ENCODE assay signal across 18 cellular contexts in genomic region chr1:3811595-3811911, GRCh38. TPM values are rescaled to one million over a fixed set of nuclear protein-coding genes. Genes with fewer than 3 reads are reported as not detected.
"Had no signal": no experiment of that assay in that cellular context is flagged by ENCODE, and none has a peak within 500 bp of the region (broad histone marks: within the 10 kb centered on the region; RNA-seq: fewer than 3 reads in every experiment).

No MANE protein-coding gene starts in this region.

- DNase-seq: activated CD4-positive, alpha-beta T cell treated with anti-CD3 and anti-CD28 coated beads, Interleukin-2, amount 10 ng/mL, durations not matched to agents 7 days and 5 days; activated naive CD4-positive, alpha-beta T cell; anterior cingulate cortex; effector memory CD4-positive, alpha-beta T cell; gastrocnemius medialis; heart left ventricle; immature natural killer cell had no signal

- H3K27me3 Mint-ChIP-seq: activated CD4-positive, alpha-beta T cell treated with anti-CD3 and anti-CD28 coated beads, Interleukin-2, amount 10 ng/mL, durations not matched to agents 7 days and 5 days had no signal

- ATAC-seq: gastrocnemius medialis, sciatic nerve had no signal

- H3K4me3 Mint-ChIP-seq: activated CD4-positive, alpha-beta T cell treated with anti-CD3 and anti-CD28 coated beads, Interleukin-2, amount 10 ng/mL, durations not matched to agents 7 days and 5 days; dendritic cell treated with granulocyte-macrophage colony-stimulating factor and Interleukin-4, amounts not matched to agents 40 ng/mL and 50 ng/mL, for 4 days; immature natural killer cell; nephron had no signal

- H3K27ac Mint-ChIP-seq: activated CD4-positive, alpha-beta T cell treated with anti-CD3 and anti-CD28 coated beads, Interleukin-2, amount 10 ng/mL, durations not matched to agents 7 days and 5 days; dendritic cell treated with granulocyte-macrophage colony-stimulating factor and Interleukin-4, amounts not matched to agents 40 ng/mL and 50 ng/mL, for 4 days had no signal

- H3K9me3 Mint-ChIP-seq: dendritic cell treated with granulocyte-macrophage colony-stimulating factor and Interleukin-4, amounts not matched to agents 40 ng/mL and 50 ng/mL, for 4 days; immature natural killer cell had no signal

- H3K4me1 Mint-ChIP-seq: activated CD4-positive, alpha-beta T cell treated with anti-CD3 and anti-CD28 coated beads, Interleukin-2, amount 10 ng/mL, durations not matched to agents 7 days and 5 days; nephron had no signal

RNA-seq across cellular contexts. Expression of gene CCDC27, which starts 59.3 kb away (rescaled TPM):
- total RNA-seq: activated CD4-positive, alpha-beta T cell treated with anti-CD3 and anti-CD28 coated beads, Interleukin-2, amount 10 ng/mL, durations not matched to agents 7 days and 5 days; cerebellum; fibroblast of lung; heart left ventricle; liver; mesenteric fat pad; omental fat pad; pulmonary artery endothelial cell; sciatic nerve; thoracic aorta; upper lobe of right lung had no signal
